8 cellular contexts compared by ENCODE assay signal in the genomic region with DNA sequence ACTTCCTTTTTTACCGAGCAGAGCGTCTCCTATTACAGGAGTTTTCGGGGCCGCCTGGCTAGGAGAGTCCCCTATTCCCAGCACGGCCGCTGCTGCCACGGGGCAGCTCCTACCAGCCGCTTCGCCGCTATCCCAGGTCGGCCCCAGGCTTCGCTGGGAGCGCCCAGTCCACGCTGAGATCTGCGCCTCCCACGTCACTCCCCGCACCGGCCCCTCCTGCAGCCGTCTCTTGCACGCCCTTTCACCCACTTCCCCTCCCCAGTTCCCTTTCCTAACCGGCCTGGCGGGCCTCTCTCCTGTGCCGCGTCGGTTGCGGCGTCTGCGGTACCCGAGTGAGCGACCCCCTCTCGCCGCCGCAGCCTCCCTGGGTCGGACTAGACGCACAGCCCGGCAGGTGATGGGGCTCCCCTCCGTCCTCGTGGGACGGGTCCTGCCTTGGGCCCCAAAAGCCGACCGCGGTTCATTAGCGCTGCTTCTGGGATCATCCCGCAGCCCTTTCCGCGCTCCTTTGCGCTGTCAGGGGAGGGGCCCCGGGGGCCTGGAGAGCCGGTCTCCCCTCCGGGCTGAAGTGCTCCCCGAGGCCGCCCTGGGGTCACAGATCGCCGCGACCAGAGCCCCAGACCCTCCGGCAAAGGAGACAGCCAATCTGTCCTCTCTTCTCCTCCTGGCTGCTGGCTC.
A peak's percentile ranks its signal among the peaks of the same experiment; 100 is the strongest.
DNase-seq lines count a peak whose midpoint lies in the region; ATAC-seq, FAIRE-seq and TF ChIP-seq lines count a peak whose summit lies in the region.

No MANE protein-coding gene starts in this region.

- no peaks in the 10 kb centered on the region for H3K4me1 Mint-ChIP-seq in mesothelial cell of epicardium

- H3K9me2 ChIP-seq in SK-N-SH: no peaks in the 10 kb centered on the region

- H3K36me3 ChIP-seq in SK-N-SH (replicated peaks in 1 of 2; ENCODE audit: control insufficient read depth in 1 of 2, insufficient read depth in 2 of 2, low read length in 1 of 2) (no peaks in the 10 kb centered on the region), HepG2 (replicated peaks in 1 of 2; ENCODE audit: control insufficient read depth in 1 of 2, insufficient read depth in 2 of 2, low read length in 2 of 2) (no peaks in the 10 kb centered on the region), WERI-Rb-1 (no peaks in the 10 kb centered on the region)

- H3K79me2 ChIP-seq in SK-N-SH (ENCODE audit: insufficient read depth) (no peaks in the 10 kb centered on the region), HepG2 (ENCODE audit: insufficient read depth, low read length) (peaks cover 39% of the 10 kb centered on the region)

- H3K9me3 ChIP-seq in SK-N-SH (no peaks in the 10 kb centered on the region; the same call in 1 of the 2 replicates), HepG2 (ENCODE audit: low read length) (no peaks in the 10 kb centered on the region), WERI-Rb-1 (ENCODE audit: severe bottlenecking) (no peaks in the 10 kb centered on the region)

- H3F3A ChIP-seq in SK-N-SH (replicated peaks; ENCODE audit: insufficient read depth): peaks cover 13% of the 10 kb centered on the region

- DNase-seq in SK-N-SH: peak; percentile 58
- peak; percentile 64 for DNase-seq in activated naive CD4-positive, alpha-beta T cell treated with anti-CD3 and anti-CD28 coated beads, Interleukin-2, amount 50 U/mL, for 16 hours
- peak; percentile 44 for DNase-seq in HepG2 (ENCODE audit: low spot score)
- peak; percentile 25 for DNase-seq in stimulated activated CD8-positive, alpha-beta memory T cell treated with anti-CD3 and anti-CD28 coated beads, Interleukin-4, amount 100 ng/mL, for 24 hours (ENCODE audit: low read depth)
- DNase-seq in WERI-Rb-1: no peak
- DNase-seq in mesothelial cell of epicardium (ENCODE audit: low spot score in 2 of 2, unreplicated experiment in 2 of 2): no peak

- intact Hi-C loops in HepG2 (cut with micrococcal nuclease; ENCODE audit: unreplicated experiment): no loop called here

- peak overlapping the region in 1 of 2 experiments; percentile 63; a peak in 2 of 4 replicates for H3K27ac ChIP-seq in SK-N-SH (ENCODE audit: low read depth in 2 of 2, low read length in 1 of 2)
- H3K27ac ChIP-seq in HepG2 (ENCODE audit: extremely low read length, insufficient read depth, low read length): peak overlapping the region; percentile 95
- H3K27ac ChIP-seq in WERI-Rb-1: no peak overlapping the region

- no peak overlapping the region for H3K27ac Mint-ChIP-seq in mesothelial cell of epicardium

- H3K27me3 ChIP-seq in SK-N-SH (ENCODE audit: insufficient read depth) (no peaks in the 10 kb centered on the region), HepG2 (ENCODE audit: control insufficient read depth in 1 of 2, insufficient read depth in 2 of 2, low read length in 2 of 2) (no peaks in the 10 kb centered on the region), WERI-Rb-1 (ENCODE audit: insufficient read depth, low read depth, severe bottlenecking) (peaks cover 89% of the 10 kb centered on the region)

- TF ChIP-seq CTCF in SK-N-SH (IDR thresholded peaks at IDR 0.05): no peak
- no peak for TF ChIP-seq CTCF in HepG2 (CRISPR knock-in tag; IDR thresholded peaks at IDR 0.05)
- TF ChIP-seq CTCF in WERI-Rb-1 (IDR thresholded peaks at IDR 0.05; ENCODE audit: low read depth, low read length): no peak
- no peak for TF ChIP-seq CTCF in mesothelial cell of epicardium (IDR thresholded peaks at IDR 0.05; ENCODE audit: unreplicated experiment)

- POLR2A ChIA-PET in SK-N-SH (lab: Yijun Ruan, JAX) (no interaction called here), HepG2 (lab: Yijun Ruan, JAX) (interaction anchor here (1.7 to 2.3 kb wide), 2 partner anchors 14 to 28 kb away, joined by 10 to 18 read pairs; no protein-coding TSS in a partner anchor)

- peak overlapping the region; percentile 85 for H3K4me2 ChIP-seq in SK-N-SH
- H3K4me2 ChIP-seq in HepG2 (ENCODE audit: low read depth, low read length): peak overlapping the region; percentile 96

- H3K27me3 Mint-ChIP-seq in mesothelial cell of epicardium (ENCODE audit: low read depth): no peaks in the 10 kb centered on the region

- TF ChIP-seq EP300 in SK-N-SH (IDR thresholded peaks at IDR 0.05; ENCODE audit: borderline replicate concordance in 1 of 2, low read depth in 1 of 2, low read length in 1 of 2) (no peak), HepG2 (IDR thresholded peaks at IDR 0.05; ENCODE audit: low read depth in 2 of 2, low read length in 2 of 2) (no peak), HepG2 (CRISPR knock-in tag; IDR thresholded peaks at IDR 0.05; ENCODE audit: borderline replicate concordance) (no peak)

- H3K36me3 Mint-ChIP-seq in mesothelial cell of epicardium: no peaks in the 10 kb centered on the region

- under 1% methylated on average over 25 of the region's 56 CpGs for WGBS in SK-N-SH (ENCODE audit: low lambda C conversion rate)
- under 1% methylated on average over 30 of the region's 56 CpGs for WGBS in HepG2 (ENCODE audit: low lambda C conversion rate)

- H3K9ac ChIP-seq in SK-N-SH: peak overlapping the region; percentile 55
- peak overlapping the region; percentile 85 for H3K9ac ChIP-seq in HepG2 (ENCODE audit: insufficient read depth, low read depth, low read length)

- H3K4me1 ChIP-seq in SK-N-SH (ENCODE audit: control insufficient read depth in 1 of 2, insufficient read depth in 2 of 2, low read depth in 1 of 2, low read length in 1 of 2) (peaks cover 12 to 24% of the 10 kb centered on the region in 2 experiments; a peak in 3 of 4 replicates), HepG2 (ENCODE audit: insufficient read depth, low read length) (peaks cover 59% of the 10 kb centered on the region)

- ATAC-seq in GM18517 (IDR thresholded peaks at IDR 0.05; ENCODE audit: unreplicated experiment) (peak; percentile 2), HG03175 (IDR thresholded peaks at IDR 0.05; ENCODE audit: unreplicated experiment) (peak; percentile 51), HepG2 (peak; percentile 68)

- H3K4me3 ChIP-seq in SK-N-SH (ENCODE audit: low read depth in 2 of 2, low read length in 1 of 2) (peak overlapping the region; percentile 54 to 61), HepG2 (replicated peaks in 1 of 3; ENCODE audit: insufficient read depth in 1 of 3, low read depth in 2 of 3, low read length in 3 of 3) (peak overlapping the region; percentile 76 to 88 (median 80)), WERI-Rb-1 (ENCODE audit: low read depth, low read length) (no peak overlapping the region)

- no peak for FAIRE-seq in HepG2 (lab: Jason Lieb, UNC)

- BruUV-seq in HepG2 (replicated peaks; lab: Mats Ljungman, UMichigan): no TSS peak

- CTCF ChIA-PET in SK-N-SH (lab: Yijun Ruan, JAX) (interaction anchor here (1.4 to 2.6 kb wide), 3 partner anchors 13 to 55 kb away, joined by 4 to 14 read pairs (median 5); no protein-coding TSS in a partner anchor), HepG2 (lab: Yijun Ruan, JAX; ENCODE audit: low intra/inter-chr PET ratio, low total read pairs) (interaction anchor here (1.3 to 4.8 kb wide), 3 partner anchors 13 to 34 kb away, joined by 4 to 54 read pairs (median 21); no protein-coding TSS in a partner anchor)

- H4K20me1 ChIP-seq in SK-N-SH (ENCODE audit: insufficient read depth): no peaks in the 10 kb centered on the region
- no peaks in the 10 kb centered on the region for H4K20me1 ChIP-seq in HepG2 (ENCODE audit: insufficient read depth, low read length)

- no peak overlapping the region for H3K4me3 Mint-ChIP-seq in mesothelial cell of epicardium

- H2AFZ ChIP-seq in SK-N-SH (ENCODE audit: low read depth): peak overlapping the region; percentile 87
- no peak overlapping the region for H2AFZ ChIP-seq in HepG2 (ENCODE audit: low read length)

- TF ChIP-seq RAD21 in SK-N-SH (IDR thresholded peaks at IDR 0.05; ENCODE audit: low read length) (no peak), HepG2 (CRISPR knock-in tag; IDR thresholded peaks at IDR 0.05) (no peak)

- peak; percentile 54 to 79; a peak in 3 of 4 replicates for TF ChIP-seq POLR2A in HepG2 (IDR thresholded peaks at IDR 0.05; ENCODE audit: insufficient read depth in 1 of 2, low read depth in 2 of 2, low read length in 2 of 2)

- in situ Hi-C loops in HepG2 (cut with HindIII; ENCODE audit: extremely low pct_ligation_motif_present, low pct_unique_long_range_greater_than_20kb): no loop called here

- peaks cover 81% of the 10 kb centered on the region for H3K9me3 Mint-ChIP-seq in mesothelial cell of epicardium

TF ChIP-seq in SK-N-SH, 30 proteins besides CTCF, POLR2A, EP300 and RAD21:
- TF ChIP-seq CHD2 (IDR thresholded peaks at IDR 0.05; ENCODE audit: low read length, partially characterized antibody): no peak
- TF ChIP-seq, protein P1, sequence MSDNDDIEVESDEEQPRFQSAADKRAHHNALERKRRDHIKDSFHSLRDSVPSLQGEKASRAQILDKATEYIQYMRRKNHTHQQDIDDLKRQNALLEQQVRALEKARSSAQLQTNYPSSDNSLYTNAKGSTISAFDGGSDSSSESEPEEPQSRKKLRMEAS (IDR thresholded peaks at IDR 0.05; ENCODE audit: low read depth): peak; percentile 26; the same call in 1 of the 2 replicates
TF ChIP-seq in SK-N-SH: peak in this region for 1.

TF ChIP-seq in HepG2, 621 proteins besides CTCF, POLR2A, EP300 and RAD21 (continues in another document):
- 0 out of 2 replicates have a peak, but pooled peaks have one; percentile 23 for TF ChIP-seq ZNF547 (CRISPR knock-in tag; IDR thresholded peaks at IDR 0.05)
- TF ChIP-seq, protein P2, sequence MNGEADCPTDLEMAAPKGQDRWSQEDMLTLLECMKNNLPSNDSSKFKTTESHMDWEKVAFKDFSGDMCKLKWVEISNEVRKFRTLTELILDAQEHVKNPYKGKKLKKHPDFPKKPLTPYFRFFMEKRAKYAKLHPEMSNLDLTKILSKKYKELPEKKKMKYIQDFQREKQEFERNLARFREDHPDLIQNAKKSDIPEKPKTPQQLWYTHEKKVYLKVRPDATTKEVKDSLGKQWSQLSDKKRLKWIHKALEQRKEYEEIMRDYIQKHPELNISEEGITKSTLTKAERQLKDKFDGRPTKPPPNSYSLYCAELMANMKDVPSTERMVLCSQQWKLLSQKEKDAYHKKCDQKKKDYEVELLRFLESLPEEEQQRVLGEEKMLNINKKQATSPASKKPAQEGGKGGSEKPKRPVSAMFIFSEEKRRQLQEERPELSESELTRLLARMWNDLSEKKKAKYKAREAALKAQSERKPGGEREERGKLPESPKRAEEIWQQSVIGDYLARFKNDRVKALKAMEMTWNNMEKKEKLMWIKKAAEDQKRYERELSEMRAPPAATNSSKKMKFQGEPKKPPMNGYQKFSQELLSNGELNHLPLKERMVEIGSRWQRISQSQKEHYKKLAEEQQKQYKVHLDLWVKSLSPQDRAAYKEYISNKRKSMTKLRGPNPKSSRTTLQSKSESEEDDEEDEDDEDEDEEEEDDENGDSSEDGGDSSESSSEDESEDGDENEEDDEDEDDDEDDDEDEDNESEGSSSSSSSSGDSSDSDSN (CRISPR knock-in tag; IDR thresholded peaks at IDR 0.05): peak; percentile 80
- TF ChIP-seq ZMYM3 (CRISPR knock-in tag; IDR thresholded peaks at IDR 0.05): no peak; the same call in 1 of the 2 replicates
- TF ChIP-seq ZNF558 (CRISPR knock-in tag; IDR thresholded peaks at IDR 0.05; ENCODE audit: borderline replicate concordance): peak; percentile 50; the same call in 1 of the 2 replicates

Comparison
In these comparisons a context has a peak if more than half of its experiments do, and no peak if none do; other contexts are left out.
1. ATAC-seq: peak in every context shown above with its lines; median percentile 68 in HepG2; 51 in HG03175; 2 in GM18517.
2. DNase-seq: peak in SK-N-SH (single experiment), activated naive CD4-positive, alpha-beta T cell treated with anti-CD3 and anti-CD28 coated beads, Interleukin-2, amount 50 U/mL, for 16 hours (single experiment), HepG2 (single experiment) and stimulated activated CD8-positive, alpha-beta memory T cell treated with anti-CD3 and anti-CD28 coated beads, Interleukin-4, amount 100 ng/mL, for 24 hours (single experiment); none in WERI-Rb-1 (single experiment) and mesothelial cell of epicardium (0 of 2).